Comparison of ENCODE assay signal across 25 cellular contexts in genomic region chr7:128400566-128400965, GRCh38. TPM values are rescaled to one million over a fixed set of nuclear protein-coding genes. Genes with fewer than 3 reads are reported as not detected.
"Had no signal": no experiment of that assay in that cellular context is flagged by ENCODE, and none has a peak within 500 bp of the region (broad histone marks: within the 10 kb centered on the region; RNA-seq: fewer than 3 reads in every experiment).

No MANE protein-coding gene starts in this region.

- H3K9me3 Mint-ChIP-seq: mesothelial cell of epicardium; naive B cell; natural killer cell; nephron progenitor cell; neural progenitor cell; stimulated activated naive B cell treated with anti-CD40 and anti-IgM and Interleukin-4, amounts not matched to agents 10 μg/mL and 1 μg/mL and 100 μg/mL, for 72 hours; type B pancreatic cell had no signal

- H3K4me3 Mint-ChIP-seq: mesothelial cell of epicardium; natural killer cell; nephron progenitor cell; neural progenitor cell; stimulated activated naive B cell treated with anti-CD40 and anti-IgM and Interleukin-4, amounts not matched to agents 10 μg/mL and 1 μg/mL and 100 μg/mL, for 72 hours; type B pancreatic cell had no signal

- H3K27ac ChIP-seq: left lung, lower lobe of right lung, neural progenitor cell, ovary, prostate gland, skin epidermis, tibial nerve, uterus had no signal

- H3K36me3 Mint-ChIP-seq: natural killer cell had no signal

- H3K27ac Mint-ChIP-seq: mesothelial cell of epicardium; natural killer cell; nephron progenitor cell; stimulated activated naive B cell treated with anti-CD40 and anti-IgM and Interleukin-4, amounts not matched to agents 10 μg/mL and 1 μg/mL and 100 μg/mL, for 72 hours; type B pancreatic cell had no signal

- H3K27me3 Mint-ChIP-seq: naive B cell; stimulated activated naive B cell treated with anti-CD40 and anti-IgM and Interleukin-4, amounts not matched to agents 10 μg/mL and 1 μg/mL and 100 μg/mL, for 72 hours; type B pancreatic cell had no signal

- DNase-seq: hippocampal formation; kidney; left colon; left lung; lower lobe of right lung; mesendoderm; naive B cell; natural killer cell; nephron progenitor cell; ovary; retina; stimulated activated CD4-positive, alpha-beta T cell treated with anti-CD3 and anti-CD28 coated beads, Interleukin-12 subunit alpha, Interleukin-12 subunit beta, amount 100 ng/mL, for 4 hours; stimulated activated CD4-positive, alpha-beta T cell treated with anti-CD3 and anti-CD28 coated beads, Interleukin-15, amount 100 ng/mL, for 24 hours; stimulated activated CD4-positive, alpha-beta T cell treated with anti-CD3 and anti-CD28 coated beads, Interleukin-2, amount 100 ng/mL, for 24 hours; stimulated activated CD4-positive, alpha-beta T cell treated with anti-CD3 and anti-CD28 coated beads, Interleukin-4, amount 100 ng/mL, for 1 hour; stimulated activated naive B cell treated with anti-CD40 and anti-IgM and Interleukin-4, amounts not matched to agents 10 μg/mL and 1 μg/mL and 100 μg/mL, for 72 hours; stimulated activated naive CD8-positive, alpha-beta T cell treated with anti-CD3 and anti-CD28 coated beads, Interleukin-15, Interleukin-2, amounts not matched to agents 100 U/mL and 50 U/mL, for 24 hours; substantia nigra; uterus had no signal

RNA-seq across cellular contexts. Expression of gene PRRT4, which starts 39.1 kb away (rescaled TPM):
- total RNA-seq: kidney had no signal
